In the genomic region with DNA sequence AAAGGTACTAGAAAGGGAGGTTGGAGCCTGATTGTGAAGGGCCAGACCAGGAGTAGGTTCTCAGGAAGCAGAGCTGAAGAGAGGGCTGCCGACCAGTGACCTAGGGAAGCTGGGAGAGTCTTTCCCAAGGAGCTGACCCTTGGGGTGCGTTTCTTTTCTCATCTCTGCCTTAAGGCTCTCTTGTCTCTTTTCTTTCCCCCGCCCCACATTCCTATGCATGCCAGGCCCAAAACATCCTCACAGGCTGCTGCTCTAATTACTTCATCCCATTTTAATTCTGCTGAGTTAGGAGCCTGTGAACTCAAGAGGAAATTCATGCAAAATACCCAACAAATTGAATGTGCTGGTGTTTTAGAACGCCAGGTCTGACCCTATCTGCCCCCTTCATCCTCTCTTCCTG, we compare ENCODE assay signal across 26 cellular contexts.
"Had no signal": no experiment of that assay in that cellular context is flagged by ENCODE, and none has a peak within 500 bp of the region (broad histone marks: within the 10 kb centered on the region; RNA-seq: fewer than 3 reads in every experiment).

No MANE protein-coding gene starts in this region.

- H3K27me3 ChIP-seq: SJSA1 had no signal

- H3K27me3 Mint-ChIP-seq: brain had no signal

- H3K4me3 Mint-ChIP-seq: activated CD4-positive, alpha-beta memory T cell treated with anti-CD3 and anti-CD28 coated beads, Interleukin-2, amount 10 ng/mL, durations not matched to agents 7 days and 5 days; activated CD4-positive, alpha-beta T cell treated with anti-CD3 and anti-CD28 coated beads for 36 hours; activated naive CD4-positive, alpha-beta T cell treated with anti-CD3 and anti-CD28 coated beads for 36 hours; activated naive CD8-positive, alpha-beta T cell; activated T-helper 17 cell treated with anti-CD3 and anti-CD28 coated beads, Interleukin-2, amount 50 U/mL, for 72 hours; brain; T-helper 1 cell treated with Interleukin-12 subunit alpha and Interleukin-12 subunit beta and Interleukin-4 antibody, amounts not matched to agents 30 μg/mL and 1 μg/mL, for 36 hours had no signal

- FAIRE-seq: astrocyte, RCC 7860 had no signal

- H3K36me3 ChIP-seq: SJSA1 had no signal

- H3K9me3 Mint-ChIP-seq: activated CD4-positive, alpha-beta memory T cell treated with anti-CD3 and anti-CD28 coated beads, Interleukin-2, amount 10 ng/mL, durations not matched to agents 7 days and 5 days; activated naive CD4-positive, alpha-beta T cell treated with anti-CD3 and anti-CD28 coated beads for 36 hours; activated T-helper 17 cell treated with anti-CD3 and anti-CD28 coated beads, Interleukin-2, amount 50 U/mL, for 72 hours; brain; T-helper 1 cell treated with Interleukin-12 subunit alpha and Interleukin-12 subunit beta and Interleukin-4 antibody, amounts not matched to agents 30 μg/mL and 1 μg/mL, for 36 hours had no signal

- H3K36me3 Mint-ChIP-seq: activated naive CD8-positive, alpha-beta T cell; brain had no signal

- DNase-seq: activated CD4-positive, alpha-beta memory T cell treated with anti-CD3 and anti-CD28 coated beads, Interleukin-2, amount 10 ng/mL, durations not matched to agents 7 days and 5 days; activated CD4-positive, alpha-beta T cell treated with anti-CD3 and anti-CD28 coated beads for 36 hours; activated CD4-positive, alpha-beta T cell treated with anti-CD3 and anti-CD28 coated beads, Interleukin-2, amount 50 U/mL, for 1 hour; activated CD4-positive, CD25-positive, alpha-beta regulatory T cell; activated gamma-delta T cell; activated naive CD4-positive, alpha-beta T cell treated with anti-CD3 and anti-CD28 coated beads for 36 hours; activated T-cell treated with anti-CD3 and anti-CD28 coated beads for 4 hours; activated T-cell treated with anti-CD3 and anti-CD28 coated beads, Interleukin-2, amount 50 U/mL, for 48 hours; amygdala; MV-4-11; NCI-H1092 treated with DMSO at 0.1 percent for 48 hours; NCI-H1436; NCI-H1694 treated with DMSO at 0.1 percent for 48 hours; NCI-H2029 treated with DMSO at 0.1 percent for 48 hours; NCI-H524; PC-3; SHP77; T-helper 9 cell had no signal

- H3K9ac ChIP-seq: KMS-11 had no signal

- H3K4me2 ChIP-seq: KMS-11 had no signal

- H3K4me3 ChIP-seq: SJSA1 had no signal

- ATAC-seq: activated CD4-positive, alpha-beta T cell treated with anti-CD3 and anti-CD28 coated beads for 36 hours; activated T-helper 17 cell treated with anti-CD3 and anti-CD28 coated beads, Interleukin-2, amount 50 U/mL, for 72 hours; PC-3 had no signal

- H3K27ac ChIP-seq: KMS-11, SJSA1 had no signal

- H3K4me1 Mint-ChIP-seq: activated CD4-positive, alpha-beta memory T cell treated with anti-CD3 and anti-CD28 coated beads, Interleukin-2, amount 10 ng/mL, durations not matched to agents 7 days and 5 days; activated CD4-positive, alpha-beta T cell treated with anti-CD3 and anti-CD28 coated beads for 36 hours; activated T-helper 17 cell treated with anti-CD3 and anti-CD28 coated beads, Interleukin-2, amount 50 U/mL, for 72 hours; brain had no signal

- H3K9me3 ChIP-seq: SJSA1 had no signal

- H3K27ac Mint-ChIP-seq: activated CD4-positive, alpha-beta memory T cell treated with anti-CD3 and anti-CD28 coated beads, Interleukin-2, amount 10 ng/mL, durations not matched to agents 7 days and 5 days; activated CD4-positive, alpha-beta T cell treated with anti-CD3 and anti-CD28 coated beads for 36 hours; activated naive CD4-positive, alpha-beta T cell treated with anti-CD3 and anti-CD28 coated beads for 36 hours; activated naive CD8-positive, alpha-beta T cell; activated T-helper 17 cell treated with anti-CD3 and anti-CD28 coated beads, Interleukin-2, amount 50 U/mL, for 72 hours; brain; T-helper 1 cell treated with Interleukin-12 subunit alpha and Interleukin-12 subunit beta and Interleukin-4 antibody, amounts not matched to agents 30 μg/mL and 1 μg/mL, for 36 hours had no signal

- H3K4me1 ChIP-seq: SJSA1 had no signal
